ENCODE assay signal across 14 cellular contexts in genomic region chr10:32893431-32893830, GRCh38.
A peak's percentile ranks its signal among the peaks of the same experiment; 100 is the strongest.
DNase-seq lines count a peak whose midpoint lies in the region; ATAC-seq and TF ChIP-seq lines count a peak whose summit lies in the region.
"Had no signal": no experiment of that assay in that cellular context is flagged by ENCODE, and none has a peak within 500 bp of the region (broad histone marks: within the 10 kb centered on the region; RNA-seq: fewer than 3 reads in every experiment).

No MANE protein-coding gene starts in this region.

- H3K9me2 ChIP-seq in Loucy (replicated peaks; ENCODE audit: low read depth, low read length) = no peaks in the 10 kb centered on the region

- no peaks in the 10 kb centered on the region for H3K79me2 ChIP-seq in Loucy (ENCODE audit: insufficient read depth, low read length)
- H3K79me2 ChIP-seq: hepatocyte had no signal

- CTCF ChIA-PET in Calu3 (lab: Charles Lee) = no interaction called here

- H3K36me3 ChIP-seq in Loucy (ENCODE audit: insufficient read depth, low read length) (peaks cover 21% of the 10 kb centered on the region; the same call in 1 of the 2 replicates), brain microvascular endothelial cell (replicated peaks) (peaks cover 46% of the 10 kb centered on the region), tibial artery (peaks cover 12 to 21% (median 12%) of the 10 kb centered on the region in 3 donors)

- no peak for TF ChIP-seq POLR2A in GM18505 (IDR thresholded peaks at IDR 0.05; ENCODE audit: borderline replicate concordance, extremely low read depth, insufficient read depth, insufficient read length)

- ATAC-seq in left lobe of liver (peak; percentile 39), GM18505 (IDR thresholded peaks at IDR 0.05; ENCODE audit: unreplicated experiment) (no peak)

- no peaks in the 10 kb centered on the region for H3K9me3 Mint-ChIP-seq in Calu3 (ENCODE audit: low read depth, unreplicated experiment)
- H3K9me3 Mint-ChIP-seq: stimulated activated naive CD8-positive, alpha-beta T cell treated with anti-CD3 and anti-CD28 coated beads, Interleukin-15, Interleukin-2, amounts not matched to agents 100 ng/mL and 50 ng/mL, for 24 hours had no signal

- no peaks in the 10 kb centered on the region for H4K20me1 ChIP-seq in Loucy (ENCODE audit: insufficient read depth, low read length, poor library complexity, severe bottlenecking)

- no peak for TF ChIP-seq CTCF in Calu3 (IDR thresholded peaks at IDR 0.05; ENCODE audit: unreplicated experiment)
- TF ChIP-seq CTCF in Loucy (conservative IDR thresholded peaks at IDR 0.05; ENCODE audit: low read length) = peak; percentile 24; the same call in 1 of the 2 replicates
- TF ChIP-seq CTCF in brain microvascular endothelial cell (IDR thresholded peaks at IDR 0.05; ENCODE audit: low read depth, low read length, missing control alignments) = peak; percentile 31
- no peak for TF ChIP-seq CTCF in tibial artery (IDR thresholded peaks at IDR 0.05)

- H3K9ac ChIP-seq in Loucy (ENCODE audit: low read depth, low read length, poor library complexity, severe bottlenecking) = no peak overlapping the region

- BruUV-seq in Calu3 (replicated peaks; lab: Mats Ljungman, UMichigan) = no TSS peak

- H3K27me3 ChIP-seq in Loucy (ENCODE audit: insufficient read depth, low read length, poor library complexity, severe bottlenecking) (no peaks in the 10 kb centered on the region), brain microvascular endothelial cell (replicated peaks) (no peaks in the 10 kb centered on the region), tibial artery (no peaks in the 10 kb centered on the region)
- H3K27me3 ChIP-seq: hepatocyte, Peyer's patch had no signal

- H3K4me1 ChIP-seq in Loucy (ENCODE audit: insufficient read depth, low read length, poor library complexity, severe bottlenecking) = peaks cover 7% of the 10 kb centered on the region
- no peaks in the 10 kb centered on the region for H3K4me1 ChIP-seq in tibial artery
- H3K4me1 ChIP-seq: Peyer's patch had no signal

- H3K9me3 ChIP-seq in Loucy (ENCODE audit: insufficient read depth, low read depth, low read length) (no peaks in the 10 kb centered on the region), tibial artery (no peaks in the 10 kb centered on the region)
- H3K9me3 ChIP-seq: Peyer's patch had no signal

- intact Hi-C loops in Calu3 (cut with micrococcal nuclease; ENCODE audit: unreplicated experiment) = no loop called here
- intact Hi-C loops in tibial artery (cut with DNase I; ENCODE audit: low total_unique reads) = no loop called here

- no peak overlapping the region for H3K4me2 ChIP-seq in Loucy (ENCODE audit: low read depth, low read length, poor library complexity, severe bottlenecking)
- H3K4me2 ChIP-seq: hepatocyte had no signal

- H3K4me1 Mint-ChIP-seq in Calu3 (ENCODE audit: low read depth, unreplicated experiment) = peaks cover 8% of the 10 kb centered on the region

- no peak overlapping the region for H3K4me3 ChIP-seq in Loucy (ENCODE audit: low read length, poor library complexity, severe bottlenecking)
- no peak overlapping the region for H3K4me3 ChIP-seq in brain microvascular endothelial cell (ENCODE audit: low read depth, low read length)
- no peak overlapping the region for H3K4me3 ChIP-seq in tibial artery
- H3K4me3 ChIP-seq: hepatocyte, Peyer's patch had no signal

- no peaks in the 10 kb centered on the region for H3K27me3 Mint-ChIP-seq in Calu3 (ENCODE audit: unreplicated experiment)
- H3K27me3 Mint-ChIP-seq: stimulated activated naive CD8-positive, alpha-beta T cell treated with anti-CD3 and anti-CD28 coated beads, Interleukin-15, Interleukin-2, amounts not matched to agents 100 ng/mL and 50 ng/mL, for 24 hours had no signal

- H2AFZ ChIP-seq in Loucy (ENCODE audit: low read length) = no peak overlapping the region
- H2AFZ ChIP-seq: hepatocyte had no signal

- H3K36me3 Mint-ChIP-seq in Calu3 (ENCODE audit: insufficient read depth, unreplicated experiment) = peaks cover 83% of the 10 kb centered on the region

- H3K27ac Mint-ChIP-seq in Calu3 (ENCODE audit: unreplicated experiment) = peak overlapping the region; percentile 66
- H3K27ac Mint-ChIP-seq: stimulated activated naive CD8-positive, alpha-beta T cell treated with anti-CD3 and anti-CD28 coated beads, Interleukin-15, Interleukin-2, amounts not matched to agents 100 ng/mL and 50 ng/mL, for 24 hours had no signal

- H3K4me3 Mint-ChIP-seq in Calu3 (ENCODE audit: low read depth, unreplicated experiment) = no peak overlapping the region
- H3K4me3 Mint-ChIP-seq: stimulated activated naive CD8-positive, alpha-beta T cell treated with anti-CD3 and anti-CD28 coated beads, Interleukin-15, Interleukin-2, amounts not matched to agents 100 ng/mL and 50 ng/mL, for 24 hours had no signal

- in situ Hi-C loops in brain microvascular endothelial cell (cut with HindIII; ENCODE audit: low pct_ligation_motif_present, low sequenced_read_pairs) = no loop called here

- no peak overlapping the region for H3K27ac ChIP-seq in brain microvascular endothelial cell
- no peak overlapping the region for H3K27ac ChIP-seq in tibial artery
- no peak overlapping the region for H3K27ac ChIP-seq in substantia nigra (ENCODE audit: low read depth, low read length, poor library complexity, severe bottlenecking)
- H3K27ac ChIP-seq: hepatocyte, Peyer's patch had no signal

- no peak for DNase-seq in Calu3
- DNase-seq in brain microvascular endothelial cell = no peak
- no peak for DNase-seq in left lobe of liver (ENCODE audit: low spot score)
- no peak for DNase-seq in tibial artery
- DNase-seq in NCI-H2227 (lab: John Stamatoyannopoulos, UW; ENCODE audit: unreplicated experiment) = no peak
- DNase-seq in substantia nigra (lab: John Stamatoyannopoulos, UW) = no peak
- DNase-seq: activated CD8-positive, alpha-beta memory T cell treated with anti-CD3 and anti-CD28 coated beads for 24 hours; NCI-H2171; Peyer's patch; T1000 had no signal

- no peaks in the 10 kb centered on the region for H3F3A ChIP-seq in Loucy (ENCODE audit: low read depth)

Comparison
In these comparisons a context has a peak if more than half of its experiments do, and no peak if none do; other contexts are left out.
1. CTCF ChIP-seq: peak in Loucy (single experiment) and brain microvascular endothelial cell (single experiment); none in Calu3 (single experiment) and tibial artery (0 of 2).